ENCODE assay signal across 18 cellular contexts in the genomic region with DNA sequence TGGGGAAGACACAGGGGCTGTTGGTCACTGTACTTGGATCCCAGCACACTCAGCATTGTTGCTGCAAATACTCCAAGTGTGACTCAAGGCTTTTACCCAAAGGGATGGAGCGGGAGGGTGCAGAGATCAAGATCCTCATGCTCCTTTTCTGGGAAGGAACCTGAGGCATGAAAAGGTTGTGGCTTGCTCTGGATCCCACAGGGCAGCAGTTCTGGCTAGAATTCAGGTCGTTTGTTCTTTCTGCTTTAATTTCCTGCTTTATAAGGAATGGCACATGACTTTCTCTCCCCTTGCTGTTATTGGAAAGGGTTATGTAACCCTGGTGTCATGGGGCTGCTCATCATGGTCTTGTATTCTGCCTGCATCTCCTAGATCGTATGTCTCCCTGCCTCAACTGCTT.
"Had no signal": no experiment of that assay in that cellular context is flagged by ENCODE, and none has a peak within 500 bp of the region (broad histone marks: within the 10 kb centered on the region; RNA-seq: fewer than 3 reads in every experiment).

No MANE protein-coding gene starts in this region.

- H3K27ac ChIP-seq: body of pancreas, heart left ventricle, ovary, transverse colon, vagina had no signal

- H3K36me3 ChIP-seq: heart left ventricle, ovary, transverse colon, vagina had no signal

- H3K4me3 ChIP-seq: body of pancreas, heart left ventricle, lung, ovary, transverse colon, vagina had no signal

- ATAC-seq: body of pancreas; heart left ventricle; stimulated activated memory B cell treated with anti-CD40 and anti-IgM and Interleukin-4, amounts not matched to agents 10 μg/mL and 1 μg/mL and 100 μg/mL, for 72 hours had no signal

- H3K9me3 ChIP-seq: body of pancreas, heart left ventricle, ovary, transverse colon, vagina had no signal

- H3K27me3 ChIP-seq: body of pancreas, heart left ventricle, ovary, transverse colon, vagina had no signal

- DNase-seq: activated CD4-positive, alpha-beta T cell treated with anti-CD3 and anti-CD28 coated beads for 1 hour; activated CD4-positive, alpha-beta T cell treated with anti-CD3 and anti-CD28 coated beads, Interleukin-2, amount 50 U/mL, for 48 hours; activated naive CD4-positive, alpha-beta T cell treated with anti-CD3 and anti-CD28 coated beads for 36 hours; body of pancreas; cortex of kidney; effector CD4-positive, alpha-beta T cell; heart left ventricle; immature natural killer cell; midbrain; ovary; stimulated activated CD4-positive, alpha-beta T cell treated with anti-CD3 and anti-CD28 coated beads, Interleukin-12 subunit alpha, Interleukin-12 subunit beta, amount 100 ng/mL, for 4 hours; substantia nigra; T-helper 1 cell; transverse colon had no signal

- FAIRE-seq: frontal cortex had no signal
